Comparison of ENCODE assay signal across 22 cellular contexts in genomic region chr6:34462010-34462409, GRCh38. TPM values are rescaled to one million over a fixed set of nuclear protein-coding genes. Genes with fewer than 3 reads are reported as not detected.
"Had no signal": no experiment of that assay in that cellular context is flagged by ENCODE, and none has a peak within 500 bp of the region (broad histone marks: within the 10 kb centered on the region; RNA-seq: fewer than 3 reads in every experiment).

No MANE protein-coding gene starts in this region.

- H3K27me3 ChIP-seq: body of pancreas had no signal

- H3K27ac Mint-ChIP-seq: activated CD4-positive, alpha-beta memory T cell treated with anti-CD3 and anti-CD28 coated beads, Interleukin-2, amount 10 ng/mL, durations not matched to agents 7 days and 5 days; activated CD4-positive, alpha-beta T cell treated with anti-CD3 and anti-CD28 coated beads, Interleukin-2, amount 10 ng/mL, durations not matched to agents 24 days and 14 days; activated naive CD4-positive, alpha-beta T cell treated with anti-CD3 and anti-CD28 coated beads, Interleukin-2, amount 10 ng/mL, durations not matched to agents 7 days and 5 days; activated T-cell treated with anti-CD3 and anti-CD28 coated beads, Interleukin-2, amount 50 U/mL, for 72 hours; dendritic cell treated with granulocyte-macrophage colony-stimulating factor and Interleukin-4, amounts not matched to agents 40 ng/mL and 50 ng/mL, for 4 days; progenitor cell of endocrine pancreas; T-helper 1 cell treated with Interleukin-12 subunit alpha and Interleukin-12 subunit beta and Interleukin-4 antibody, amounts not matched to agents 30 μg/mL and 1 μg/mL, for 36 hours had no signal

- H3K36me3 Mint-ChIP-seq: activated naive CD4-positive, alpha-beta T cell treated with anti-CD3 and anti-CD28 coated beads, Interleukin-2, amount 10 ng/mL, durations not matched to agents 7 days and 5 days; naive thymus-derived CD4-positive, alpha-beta T cell had no signal

- H3K4me3 ChIP-seq: body of pancreas, spleen, thoracic aorta, upper lobe of left lung had no signal

- H3K36me3 ChIP-seq: spleen, thoracic aorta, upper lobe of left lung had no signal

- H3K9me3 ChIP-seq: body of pancreas, spleen, thoracic aorta, upper lobe of left lung had no signal

- ATAC-seq: activated CD4-positive, CD25-positive, alpha-beta regulatory T cell treated with anti-CD3 and anti-CD28 coated beads, Interleukin-2, amount 50 U/mL, for 24 hours; activated T-cell treated with anti-CD3 and anti-CD28 coated beads, Interleukin-2, amount 50 U/mL, for 72 hours; body of pancreas; foreskin keratinocyte; naive thymus-derived CD4-positive, alpha-beta T cell had no signal

- DNase-seq: activated CD4-positive, alpha-beta memory T cell treated with anti-CD3 and anti-CD28 coated beads, Interleukin-2, amount 10 ng/mL, durations not matched to agents 7 days and 5 days; activated CD4-positive, alpha-beta T cell treated with anti-CD3 and anti-CD28 coated beads, Interleukin-2, amount 10 ng/mL, durations not matched to agents 24 days and 14 days; activated effector memory CD4-positive, alpha-beta T cell treated with Interleukin-2 at 50 U/mL for 16 hours; activated naive CD4-positive, alpha-beta T cell treated with anti-CD3 and anti-CD28 coated beads, Interleukin-2, amount 10 ng/mL, durations not matched to agents 7 days and 5 days; activated T-cell treated with anti-CD3 and anti-CD28 coated beads, Interleukin-2, amount 50 U/mL, for 72 hours; effector CD4-positive, alpha-beta T cell; foreskin keratinocyte; naive thymus-derived CD4-positive, alpha-beta T cell; stimulated activated CD4-positive, alpha-beta T cell treated with anti-CD3 and anti-CD28 coated beads, Interleukin-4, amount 100 ng/mL, for 1 hour; stimulated activated naive CD4-positive, alpha-beta T cell treated with Interleukin-2 at 50 U/mL for 16 hours had no signal

- H3K9me3 Mint-ChIP-seq: activated CD4-positive, alpha-beta memory T cell treated with anti-CD3 and anti-CD28 coated beads, Interleukin-2, amount 10 ng/mL, durations not matched to agents 7 days and 5 days; activated CD4-positive, alpha-beta T cell treated with anti-CD3 and anti-CD28 coated beads, Interleukin-2, amount 10 ng/mL, durations not matched to agents 24 days and 14 days; activated naive CD4-positive, alpha-beta T cell treated with anti-CD3 and anti-CD28 coated beads, Interleukin-2, amount 10 ng/mL, durations not matched to agents 7 days and 5 days; activated T-cell treated with anti-CD3 and anti-CD28 coated beads, Interleukin-2, amount 50 U/mL, for 72 hours; dendritic cell treated with granulocyte-macrophage colony-stimulating factor and Interleukin-4, amounts not matched to agents 40 ng/mL and 50 ng/mL, for 4 days; T-helper 1 cell treated with Interleukin-12 subunit alpha and Interleukin-12 subunit beta and Interleukin-4 antibody, amounts not matched to agents 30 μg/mL and 1 μg/mL, for 36 hours had no signal

- H3K27ac ChIP-seq: body of pancreas, foreskin keratinocyte, spleen, thoracic aorta, upper lobe of left lung had no signal

- H3K4me3 Mint-ChIP-seq: activated CD4-positive, alpha-beta memory T cell treated with anti-CD3 and anti-CD28 coated beads, Interleukin-2, amount 10 ng/mL, durations not matched to agents 7 days and 5 days; activated CD4-positive, alpha-beta T cell treated with anti-CD3 and anti-CD28 coated beads, Interleukin-2, amount 10 ng/mL, durations not matched to agents 24 days and 14 days; activated naive CD4-positive, alpha-beta T cell treated with anti-CD3 and anti-CD28 coated beads, Interleukin-2, amount 10 ng/mL, durations not matched to agents 7 days and 5 days; activated T-cell treated with anti-CD3 and anti-CD28 coated beads, Interleukin-2, amount 50 U/mL, for 72 hours; dendritic cell treated with granulocyte-macrophage colony-stimulating factor and Interleukin-4, amounts not matched to agents 40 ng/mL and 50 ng/mL, for 4 days; naive thymus-derived CD4-positive, alpha-beta T cell; T-helper 1 cell treated with Interleukin-12 subunit alpha and Interleukin-12 subunit beta and Interleukin-4 antibody, amounts not matched to agents 30 μg/mL and 1 μg/mL, for 36 hours had no signal

RNA-seq across cellular contexts. Expression of gene PACSIN1, which starts 3.9 kb away (rescaled TPM):
- total RNA-seq: activated CD4-positive, alpha-beta T cell treated with anti-CD3 and anti-CD28 coated beads, Interleukin-2, amount 10 ng/mL, durations not matched to agents 24 days and 14 days; glomerular endothelial cell; left lobe of liver; lung microvascular endothelial cell; osteocyte had no signal
